Comparison of ENCODE assay signal across 19 cellular contexts in genomic region chr14:81315344-81315743, GRCh38.
A peak's percentile ranks its signal among the peaks of the same experiment; 100 is the strongest.
DNase-seq lines count a peak whose midpoint lies in the region; ATAC-seq, FAIRE-seq and TF ChIP-seq lines count a peak whose summit lies in the region.
"Had no signal": no experiment of that assay in that cellular context is flagged by ENCODE, and none has a peak within 500 bp of the region (broad histone marks: within the 10 kb centered on the region; RNA-seq: fewer than 3 reads in every experiment).

No MANE protein-coding gene starts in this region.

- ATAC-seq in PC-3: no peak
- ATAC-seq: CD8-positive, alpha-beta T cell; gastroesophageal sphincter; left colon; SK-N-SH treated with all-trans-retinoic acid at 6 μM for 48 hours had no signal

- POLR2A ChIA-PET in MCF 10A (lab: Yijun Ruan, JAX): interaction anchor here (1.0 to 1.7 kb wide), 2 partner anchors 14 to 86 kb away, joined by 4 read pairs; no protein-coding TSS in a partner anchor
- POLR2A ChIA-PET in PC-3 (lab: Charles Lee; ENCODE audit: unreplicated experiment): no interaction called here

- H3K36me3 ChIP-seq in keratinocyte (ENCODE audit: control insufficient read depth in 2 of 2, extremely low read depth in 1 of 2, insufficient read depth in 2 of 2, low read length in 2 of 2): peaks cover 7 to 13% of the 10 kb centered on the region in 2 experiments
- H3K36me3 ChIP-seq in PC-3 (ENCODE audit: low read depth, low read length): no peaks in the 10 kb centered on the region
- H3K36me3 ChIP-seq: gastroesophageal sphincter had no signal

- CTCF ChIA-PET in MCF 10A (lab: Yijun Ruan, JAX): interaction anchor here (1.9 kb wide), 1 partner anchor 46 kb away, joined by 12 read pairs; no protein-coding TSS in a partner anchor
- CTCF ChIA-PET in PC-3 (lab: Charles Lee): no interaction called here

- H3K9me3 Mint-ChIP-seq in MCF 10A (ENCODE audit: unreplicated experiment): no peaks in the 10 kb centered on the region
- H3K9me3 Mint-ChIP-seq: CD8-positive, alpha-beta T cell; stimulated activated naive CD8-positive, alpha-beta T cell treated with anti-CD3 and anti-CD28 coated beads, Interleukin-15, Interleukin-2, amounts not matched to agents 100 ng/mL and 50 ng/mL, for 24 hours had no signal

- H3K9ac ChIP-seq in keratinocyte (ENCODE audit: control insufficient read depth, extremely low read depth, insufficient read depth, low read length) (no peak overlapping the region), PC-3 (ENCODE audit: low read length) (no peak overlapping the region)

- H4K20me1 ChIP-seq in keratinocyte (ENCODE audit: control insufficient read depth, extremely low read depth, insufficient read depth, low read length) (peaks cover 3% of the 10 kb centered on the region), PC-3 (ENCODE audit: low read length) (no peaks in the 10 kb centered on the region)

- peaks cover 33% of the 10 kb centered on the region for H3K4me1 Mint-ChIP-seq in MCF 10A (ENCODE audit: insufficient read depth, unreplicated experiment)

- H2AFZ ChIP-seq in keratinocyte (ENCODE audit: control insufficient read depth, low read length): no peak overlapping the region
- no peak overlapping the region for H2AFZ ChIP-seq in PC-3 (ENCODE audit: low read length)

- H3K4me3 Mint-ChIP-seq in MCF 10A (ENCODE audit: unreplicated experiment): no peak overlapping the region
- H3K4me3 Mint-ChIP-seq: CD8-positive, alpha-beta T cell; naive B cell; stimulated activated naive CD8-positive, alpha-beta T cell treated with anti-CD3 and anti-CD28 coated beads, Interleukin-15, Interleukin-2, amounts not matched to agents 100 ng/mL and 50 ng/mL, for 24 hours had no signal

- BruUV-seq in MCF 10A (replicated peaks; lab: Mats Ljungman, UMichigan): no TSS peak
- no TSS peak for BruUV-seq in PC-3 (replicated peaks; lab: Mats Ljungman, UMichigan)

- no peaks in the 10 kb centered on the region for H3F3A ChIP-seq in PC-3 (ENCODE audit: low read length, unreplicated experiment)

- peaks cover 10% of the 10 kb centered on the region for H3K36me3 Mint-ChIP-seq in MCF 10A (ENCODE audit: insufficient read depth, unreplicated experiment)
- H3K36me3 Mint-ChIP-seq: CD8-positive, alpha-beta T cell; naive B cell had no signal

- peak overlapping the region; percentile 31 for H3K27ac Mint-ChIP-seq in MCF 10A (ENCODE audit: low read depth, unreplicated experiment)
- H3K27ac Mint-ChIP-seq: CD8-positive, alpha-beta T cell; naive B cell; stimulated activated naive CD8-positive, alpha-beta T cell treated with anti-CD3 and anti-CD28 coated beads, Interleukin-15, Interleukin-2, amounts not matched to agents 100 ng/mL and 50 ng/mL, for 24 hours had no signal

- intact Hi-C loops in MCF 10A (cut with micrococcal nuclease): no loop called here
- intact Hi-C loops in PC-3 (cut with micrococcal nuclease): no loop called here

- peaks cover 3% of the 10 kb centered on the region for H3K9me1 ChIP-seq in keratinocyte (ENCODE audit: control insufficient read depth, extremely low read depth, insufficient read depth, low read length)

- H3K4me1 ChIP-seq in keratinocyte (ENCODE audit: control insufficient read depth, extremely low read depth, insufficient read depth, low read length) (peaks cover 59% of the 10 kb centered on the region), PC-3 (ENCODE audit: insufficient read depth, low read length) (no peaks in the 10 kb centered on the region)
- H3K4me1 ChIP-seq: gastroesophageal sphincter had no signal

- H3K27me3 ChIP-seq in keratinocyte (ENCODE audit: control insufficient read depth, extremely low read depth, insufficient read depth, low read length) (no peaks in the 10 kb centered on the region), PC-3 (ENCODE audit: low read length) (no peaks in the 10 kb centered on the region)
- H3K27me3 ChIP-seq: gastroesophageal sphincter had no signal

- peak overlapping the region; percentile 89 for H3K4me2 ChIP-seq in keratinocyte (ENCODE audit: control insufficient read depth, extremely low read depth, insufficient read depth, low read depth, low read length)
- no peak overlapping the region for H3K4me2 ChIP-seq in PC-3 (ENCODE audit: low read length)

- H3K79me2 ChIP-seq in keratinocyte (ENCODE audit: control insufficient read depth, insufficient read depth, low read length): peaks cover 77% of the 10 kb centered on the region
- H3K79me2 ChIP-seq in PC-3 (ENCODE audit: low read length): no peaks in the 10 kb centered on the region

- H3K9me3 ChIP-seq in keratinocyte (ENCODE audit: control insufficient read depth, low read depth, low read length) (no peaks in the 10 kb centered on the region), PC-3 (ENCODE audit: low read length) (no peaks in the 10 kb centered on the region)
- H3K9me3 ChIP-seq: gastroesophageal sphincter had no signal

- H3K27ac ChIP-seq in keratinocyte (ENCODE audit: control insufficient read depth, insufficient read depth, low read length) (peak overlapping the region; percentile 32), PC-3 (ENCODE audit: low read length) (no peak overlapping the region)
- H3K27ac ChIP-seq: gastroesophageal sphincter had no signal

- H3K9me2 ChIP-seq in PC-3 (replicated peaks; ENCODE audit: low read length): no peaks in the 10 kb centered on the region

- dilution Hi-C loops in keratinocyte (cut with MboI; ENCODE audit: extremely low pct_ligation_motif_present, low sequenced_read_pairs): no loop called here

- no peak for TF ChIP-seq CTCF in MCF 10A (IDR thresholded peaks at IDR 0.05; ENCODE audit: unreplicated experiment)
- no peak for TF ChIP-seq CTCF in keratinocyte (optimal IDR thresholded peaks at IDR 0.05 in 1 of 3, IDR thresholded peaks at IDR 0.05 in 1 of 3, conservative IDR thresholded peaks at IDR 0.05 in 1 of 3; ENCODE audit: extremely low read depth in 1 of 3, insufficient read depth in 2 of 3, low read length in 3 of 3)
- TF ChIP-seq CTCF in PC-3 (conservative IDR thresholded peaks at IDR 0.05; ENCODE audit: low read depth, low read length): no peak

- no peaks in the 10 kb centered on the region for H3K27me3 Mint-ChIP-seq in MCF 10A (ENCODE audit: insufficient read depth, unreplicated experiment)

- peak; percentile 59 for FAIRE-seq in keratinocyte (lab: Jason Lieb, UNC)
- FAIRE-seq: A204.1, endometrium had no signal

- DNase-seq in NCI-H2227 (lab: John Stamatoyannopoulos, UW; ENCODE audit: unreplicated experiment) (peak; percentile 43), NCI-H2227 treated with DMSO at 0.1 percent for 48 hours (lab: John Stamatoyannopoulos, UW) (no peak), MCF 10A (ENCODE audit: unreplicated experiment) (no peak), keratinocyte (ENCODE audit: low read depth, low spot score) (no peak), activated gamma-delta T cell (lab: John Stamatoyannopoulos, UW) (no peak), PC-3 (no peak), midbrain (lab: John Stamatoyannopoulos, UW) (no peak)
- no peak for DNase-seq in activated CD8-positive, alpha-beta memory T cell treated with anti-CD3 and anti-CD28 coated beads, Interleukin-2, amount 50 U/mL, for 4 hours
- DNase-seq: activated naive CD4-positive, alpha-beta T cell treated with Interleukin-2 at 50 U/mL for 16 hours; CD8-positive, alpha-beta T cell; GF-D8; left colon; naive B cell; NCI-H1436 treated with DMSO at 0.1 percent for 48 hours had no signal

- H3K4me3 ChIP-seq in keratinocyte (ENCODE audit: control insufficient read depth in 2 of 3, extremely low read depth in 1 of 3, insufficient read depth in 2 of 3, low read depth in 1 of 3, low read length in 3 of 3) (no peak overlapping the region), PC-3 (ENCODE audit: low read length) (no peak overlapping the region)
- H3K4me3 ChIP-seq: gastroesophageal sphincter had no signal
